Comparison of ENCODE assay signal across 14 cellular contexts in the genomic region with DNA sequence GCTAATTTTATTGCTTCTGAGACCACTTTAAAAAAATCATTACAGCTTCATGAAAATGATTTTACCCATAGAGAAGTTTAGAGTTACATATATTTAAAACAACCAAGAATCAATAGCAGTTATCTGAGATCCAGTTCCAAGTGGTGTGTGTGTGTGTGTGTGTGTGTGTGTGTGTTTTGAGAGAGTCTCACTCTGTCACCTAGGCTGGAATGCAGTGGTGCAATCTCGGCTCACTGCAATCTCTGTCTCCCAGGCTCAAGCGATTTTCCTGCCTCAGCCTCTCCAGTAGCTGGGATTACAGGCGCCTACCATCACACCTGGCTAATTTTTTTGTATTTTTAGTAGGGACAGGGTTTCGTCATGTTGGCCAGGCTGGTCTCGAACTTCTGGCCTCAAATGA. TPM values are rescaled to one million over a fixed set of nuclear protein-coding genes. Genes with fewer than 3 reads are reported as not detected.
"Had no signal": no experiment of that assay in that cellular context is flagged by ENCODE, and none has a peak within 500 bp of the region (broad histone marks: within the 10 kb centered on the region; RNA-seq: fewer than 3 reads in every experiment).

No MANE protein-coding gene starts in this region.

RNA-seq across cellular contexts. Expression of a gene that starts 47.7 kb away (rescaled TPM):
- total RNA-seq: kidney epithelial cell; left ventricle myocardium superior; lower lobe of right lung; mammary epithelial cell; naive thymus-derived CD8-positive, alpha-beta T cell; occipital lobe; progenitor cell of endocrine pancreas; pulmonary artery endothelial cell; right cardiac atrium; sigmoid colon; skeletal muscle tissue; smooth muscle cell had no signal
- polyA plus RNA-seq: heart left ventricle; immature natural killer cell; mammary epithelial cell; naive thymus-derived CD8-positive, alpha-beta T cell; right cardiac atrium; smooth muscle cell had no signal
